8 cellular contexts compared by ENCODE assay signal in genomic region chr1:25239681-25240541, GRCh38. TPM values are rescaled to one million over a fixed set of nuclear protein-coding genes. Genes with fewer than 3 reads are reported as not detected.
A peak's percentile ranks its signal among the peaks of the same experiment; 100 is the strongest.
DNase-seq lines count a peak whose midpoint lies in the region; ATAC-seq and TF ChIP-seq lines count a peak whose summit lies in the region.

No MANE protein-coding gene starts in this region.

- ATAC-seq in GM21723 (IDR thresholded peaks at IDR 0.05; ENCODE audit: unreplicated experiment) = peak; percentile 67
- ATAC-seq in natural killer cell treated with Interleukin-12 subunit alpha and Interleukin-12 subunit beta and Interleukin-15 and Interleukin-18, amount 100 ng/mL, for 72 hours = peak; percentile 93 to 95

- H3K27me3 ChIP-seq in KMS-11 (ENCODE audit: insufficient read depth, low read depth) = no peaks in the 10 kb centered on the region

- peaks cover 24 to 40% of the 10 kb centered on the region in 2 donors for H3K4me1 Mint-ChIP-seq in natural killer cell treated with Interleukin-12 subunit alpha and Interleukin-12 subunit beta and Interleukin-15 and Interleukin-18, amount 100 ng/mL, for 72 hours (ENCODE audit: low read depth in 2 of 2)

- peak overlapping the region; percentile 92 for H3K4me3 Mint-ChIP-seq in natural killer cell treated with Interleukin-12 subunit alpha and Interleukin-12 subunit beta and Interleukin-15 and Interleukin-18, amount 100 ng/mL, for 72 hours

- H3K4me3 ChIP-seq in KMS-11 (IDR thresholded peaks at IDR 0.05; ENCODE audit: insufficient read depth, low read depth, low read length) = no peak overlapping the region

- DNase-seq in DMS79 (lab: John Stamatoyannopoulos, UW) (peak; percentile 96), RKO (ENCODE audit: low spot score) (peak; percentile 91), fibroblast of peridontal ligament (ENCODE audit: extremely low read depth) (peak; percentile 87)
- DNase-seq in activated T-helper 1 cell treated with anti-CD3 and anti-CD28 coated beads, Interleukin-2, amount 50 U/mL, for 16 hours (ENCODE audit: low read depth in 1 of 2, low spot score in 1 of 2) = peak; percentile 63 to 78
- peak; percentile 96 for DNase-seq in natural killer cell treated with Interleukin-12 subunit alpha and Interleukin-12 subunit beta and Interleukin-15 and Interleukin-18, amount 100 ng/mL, for 72 hours (ENCODE audit: low spot score)
- DNase-seq in stimulated activated naive CD4-positive, alpha-beta T cell treated with Interleukin-2 at 50 U/mL for 16 hours (lab: John Stamatoyannopoulos, UW) = peak; percentile 92

- TF ChIP-seq CTCF in KMS-11 (conservative IDR thresholded peaks at IDR 0.05; ENCODE audit: low read depth, low read length) = peak; percentile 31; the same call in 1 of the 2 replicates

- H3K9me3 Mint-ChIP-seq in natural killer cell treated with Interleukin-12 subunit alpha and Interleukin-12 subunit beta and Interleukin-15 and Interleukin-18, amount 100 ng/mL, for 72 hours = no peaks in the 10 kb centered on the region

- H3K36me3 Mint-ChIP-seq in natural killer cell treated with Interleukin-12 subunit alpha and Interleukin-12 subunit beta and Interleukin-15 and Interleukin-18, amount 100 ng/mL, for 72 hours = peaks cover 27% of the 10 kb centered on the region

- H3K4me2 ChIP-seq in KMS-11 = peak overlapping the region; percentile 98

- H2AFZ ChIP-seq in KMS-11 (ENCODE audit: low read depth) = peak overlapping the region; percentile 53; the same call in 1 of the 2 replicates

- peaks cover 25% of the 10 kb centered on the region for H3K36me3 ChIP-seq in KMS-11 (ENCODE audit: insufficient read depth)

- H3K27me3 Mint-ChIP-seq in natural killer cell treated with Interleukin-12 subunit alpha and Interleukin-12 subunit beta and Interleukin-15 and Interleukin-18, amount 100 ng/mL, for 72 hours = no peaks in the 10 kb centered on the region

- peaks cover 82% of the 10 kb centered on the region for H3K4me1 ChIP-seq in KMS-11 (ENCODE audit: low read depth, poor library complexity, severe bottlenecking)

- H3K9ac ChIP-seq in KMS-11 = peak overlapping the region; percentile 44

- H3K79me2 ChIP-seq in KMS-11 (ENCODE audit: insufficient read depth, low read depth) = peaks cover 33% of the 10 kb centered on the region

- no peaks in the 10 kb centered on the region for H4K20me1 ChIP-seq in KMS-11 (ENCODE audit: insufficient read depth)

- peak overlapping the region; percentile 97 to 98 for H3K27ac Mint-ChIP-seq in natural killer cell treated with Interleukin-12 subunit alpha and Interleukin-12 subunit beta and Interleukin-15 and Interleukin-18, amount 100 ng/mL, for 72 hours

- peak overlapping the region; percentile 74 for H3K27ac ChIP-seq in KMS-11

RNA-seq across cellular contexts. Expression of gene RSRP1, which starts 7.3 kb away (rescaled TPM):
- 100 to 1,000 TPM; 117 to 171 TPM for total RNA-seq in natural killer cell treated with Interleukin-12 subunit alpha and Interleukin-12 subunit beta and Interleukin-15 and Interleukin-18, amount 100 ng/mL, for 72 hours

RNA-seq across cellular contexts. Expression of gene SYF2, which starts 7.6 kb away (rescaled TPM):
- 10 to 100 TPM; 27.0 to 32.7 TPM for total RNA-seq in natural killer cell treated with Interleukin-12 subunit alpha and Interleukin-12 subunit beta and Interleukin-15 and Interleukin-18, amount 100 ng/mL, for 72 hours

RNA-seq across cellular contexts. Expression of gene RHD, which starts 32.4 kb away (rescaled TPM):
- total RNA-seq in natural killer cell treated with Interleukin-12 subunit alpha and Interleukin-12 subunit beta and Interleukin-15 and Interleukin-18, amount 100 ng/mL, for 72 hours = not detected
